Comparison of ENCODE assay signal across 1 cellular context in the genomic region with DNA sequence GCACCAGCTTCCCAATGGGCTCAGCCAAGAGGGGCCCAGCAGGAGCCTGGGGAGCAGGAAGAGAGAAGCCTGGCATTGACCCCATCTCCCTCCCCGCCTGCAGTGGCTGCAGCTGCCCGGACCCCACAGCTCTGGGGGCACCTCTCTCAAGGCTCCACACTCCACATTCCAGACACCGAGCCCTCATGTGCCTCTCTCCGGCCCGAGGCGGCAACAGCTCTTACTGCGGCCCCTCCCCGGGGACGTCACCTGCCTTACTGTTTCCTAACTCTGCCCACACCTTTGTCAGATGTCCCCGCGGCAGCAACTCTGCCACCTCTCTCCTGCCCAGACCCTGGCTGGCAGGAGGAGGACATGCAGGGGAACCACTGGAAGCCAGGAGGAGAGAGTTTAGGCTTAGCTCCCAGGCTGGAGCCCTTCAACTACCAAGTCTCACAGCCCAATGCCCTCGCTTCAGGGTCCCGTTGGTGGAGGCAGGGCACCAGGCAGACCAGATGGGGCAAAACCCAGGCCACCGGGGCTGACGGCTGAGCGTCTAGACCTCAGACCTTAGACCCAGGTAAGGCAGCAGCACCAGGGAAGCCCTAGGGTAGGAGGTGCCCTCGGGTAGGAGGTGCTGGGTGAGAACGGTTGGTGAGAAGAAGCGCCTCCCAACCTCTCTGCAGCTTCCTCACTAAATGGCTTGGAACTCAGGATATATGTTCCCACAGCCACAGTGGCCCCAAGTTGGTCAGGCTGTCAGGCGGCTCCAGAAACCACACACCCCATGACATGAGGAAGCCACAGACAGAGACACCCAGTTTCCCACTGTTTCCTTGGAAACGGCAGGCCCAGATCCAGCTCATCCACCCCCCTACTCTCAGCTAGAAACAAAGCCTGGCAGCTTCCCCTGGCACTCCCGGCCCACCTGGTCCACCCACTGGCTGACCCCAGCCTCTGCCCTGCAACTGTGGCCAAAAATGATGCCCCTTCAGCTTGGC.
TF ChIP-seq lines count a peak whose summit lies in the region.

No MANE protein-coding gene starts in this region.

TF ChIP-seq in K562, 482 proteins besides CTCF, POLR2A, EP300 and RAD21:
- TF ChIP-seq, protein P1, sequence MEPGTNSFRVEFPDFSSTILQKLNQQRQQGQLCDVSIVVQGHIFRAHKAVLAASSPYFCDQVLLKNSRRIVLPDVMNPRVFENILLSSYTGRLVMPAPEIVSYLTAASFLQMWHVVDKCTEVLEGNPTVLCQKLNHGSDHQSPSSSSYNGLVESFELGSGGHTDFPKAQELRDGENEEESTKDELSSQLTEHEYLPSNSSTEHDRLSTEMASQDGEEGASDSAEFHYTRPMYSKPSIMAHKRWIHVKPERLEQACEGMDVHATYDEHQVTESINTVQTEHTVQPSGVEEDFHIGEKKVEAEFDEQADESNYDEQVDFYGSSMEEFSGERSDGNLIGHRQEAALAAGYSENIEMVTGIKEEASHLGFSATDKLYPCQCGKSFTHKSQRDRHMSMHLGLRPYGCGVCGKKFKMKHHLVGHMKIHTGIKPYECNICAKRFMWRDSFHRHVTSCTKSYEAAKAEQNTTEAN (CRISPR knock-in tag; IDR thresholded peaks at IDR 0.05) = no peak
- TF ChIP-seq RFX1 (IDR thresholded peaks at IDR 0.05) = peak; percentile 17; the same call in 1 of the 2 replicates
- no peak for TF ChIP-seq SMAD1 (IDR thresholded peaks at IDR 0.05; ENCODE audit: low read depth, low read length, partially characterized antibody)
TF ChIP-seq in K562: peak in this region for 1.
